In the genomic region with DNA sequence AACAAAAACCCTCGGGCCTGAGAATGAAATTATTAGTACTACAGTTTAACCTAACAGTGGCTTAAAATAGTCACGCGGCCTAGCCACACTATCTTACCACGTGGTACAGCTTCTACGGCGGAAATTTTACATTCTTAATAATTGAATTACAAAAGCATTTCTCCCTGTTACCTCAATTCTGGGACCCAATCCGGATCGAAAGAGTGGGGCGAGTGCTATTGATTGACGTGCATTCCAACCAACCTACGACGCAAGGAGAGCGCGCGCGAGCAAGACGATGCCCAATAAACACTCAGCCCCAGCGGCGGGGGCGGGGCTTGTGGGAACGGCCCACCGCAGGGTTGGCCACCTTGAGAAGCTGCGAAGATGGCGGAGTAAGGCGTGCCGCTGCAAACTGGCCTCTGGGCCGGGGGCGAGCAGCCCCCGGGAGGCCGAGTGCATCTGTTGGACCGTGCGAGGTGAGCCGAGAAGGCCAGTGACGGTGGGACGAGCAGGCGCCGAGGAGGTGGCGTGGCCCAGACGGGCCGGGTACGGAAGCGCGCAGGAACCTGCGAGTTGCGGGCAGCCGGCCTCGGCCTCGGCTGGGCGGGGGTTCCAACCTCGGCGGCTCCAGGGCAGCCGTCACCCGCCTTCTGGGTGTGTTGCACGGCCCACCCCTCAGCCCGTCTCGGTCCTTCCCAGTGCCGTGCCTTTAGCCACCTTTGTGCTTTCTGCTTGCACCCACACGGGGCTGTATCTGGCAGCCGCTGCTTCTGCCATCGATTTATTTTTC, we compare ENCODE assay signal across 8 cellular contexts. TPM values are rescaled to one million over a fixed set of nuclear protein-coding genes. Genes with fewer than 3 reads are reported as not detected.
DNase-seq lines count a peak whose midpoint lies in the region; ATAC-seq and TF ChIP-seq lines count a peak whose summit lies in the region.

No MANE protein-coding gene starts in this region.

- no peak for TF ChIP-seq CTCF in GM12864 (IDR thresholded peaks at IDR 0.05; ENCODE audit: low read depth, low read length, missing control alignments)
- no peak for TF ChIP-seq CTCF in osteocyte (IDR thresholded peaks at IDR 0.05)

- H3K27ac ChIP-seq in thymus (ENCODE audit: low read depth): peak overlapping the region; percentile 95

- H3K27ac Mint-ChIP-seq in activated naive CD8-positive, alpha-beta T cell treated with anti-CD3 and anti-CD28 coated beads, Interleukin-2, amount 10 ng/mL, durations not matched to agents 7 days and 5 days: peak overlapping the region; percentile 94
- H3K27ac Mint-ChIP-seq in osteocyte (ENCODE audit: unreplicated experiment): peak overlapping the region; percentile 93

- peaks cover 6% of the 10 kb centered on the region for H3K4me1 ChIP-seq in thymus (ENCODE audit: control insufficient read depth, insufficient read depth, low read length)

- no peaks in the 10 kb centered on the region for H3K9me3 Mint-ChIP-seq in activated naive CD8-positive, alpha-beta T cell treated with anti-CD3 and anti-CD28 coated beads, Interleukin-2, amount 10 ng/mL, durations not matched to agents 7 days and 5 days
- H3K9me3 Mint-ChIP-seq in osteocyte (ENCODE audit: unreplicated experiment): no peaks in the 10 kb centered on the region

- ATAC-seq in HG02678 (IDR thresholded peaks at IDR 0.05; ENCODE audit: unreplicated experiment) (peak; percentile 96), Right ventricle myocardium inferior (peak; percentile 99)
- peak; percentile 96 for ATAC-seq in activated naive CD8-positive, alpha-beta T cell treated with anti-CD3 and anti-CD28 coated beads, Interleukin-2, amount 10 ng/mL, durations not matched to agents 7 days and 5 days (ENCODE audit: low read depth)

- POLR2A ChIA-PET in activated naive CD8-positive, alpha-beta T cell treated with anti-CD3 and anti-CD28 coated beads, Interleukin-2, amount 10 ng/mL, durations not matched to agents 7 days and 5 days (lab: Charles Lee): interaction anchor here (0.5 to 1.8 kb wide), 10 partner anchors 9 to 976 kb away, joined by 3 to 26 read pairs (median 4); a partner anchor contains a TSS

- H3K4me1 Mint-ChIP-seq in activated naive CD8-positive, alpha-beta T cell treated with anti-CD3 and anti-CD28 coated beads, Interleukin-2, amount 10 ng/mL, durations not matched to agents 7 days and 5 days: peaks cover 40% of the 10 kb centered on the region
- H3K4me1 Mint-ChIP-seq in osteocyte (ENCODE audit: unreplicated experiment): peaks cover 25% of the 10 kb centered on the region

- no peaks in the 10 kb centered on the region for H3K9me3 ChIP-seq in thymus (ENCODE audit: control insufficient read depth)

- peaks cover 43% of the 10 kb centered on the region for H3K36me3 Mint-ChIP-seq in activated naive CD8-positive, alpha-beta T cell treated with anti-CD3 and anti-CD28 coated beads, Interleukin-2, amount 10 ng/mL, durations not matched to agents 7 days and 5 days
- H3K36me3 Mint-ChIP-seq in osteocyte (ENCODE audit: unreplicated experiment): peaks cover 32% of the 10 kb centered on the region

- H3K27me3 Mint-ChIP-seq in activated naive CD8-positive, alpha-beta T cell treated with anti-CD3 and anti-CD28 coated beads, Interleukin-2, amount 10 ng/mL, durations not matched to agents 7 days and 5 days: no peaks in the 10 kb centered on the region
- no peaks in the 10 kb centered on the region for H3K27me3 Mint-ChIP-seq in osteocyte (ENCODE audit: unreplicated experiment)

- no peaks in the 10 kb centered on the region for H3K27me3 ChIP-seq in thymus (ENCODE audit: control insufficient read depth, insufficient read depth)

- peak overlapping the region; percentile 96 for H3K4me3 Mint-ChIP-seq in activated naive CD8-positive, alpha-beta T cell treated with anti-CD3 and anti-CD28 coated beads, Interleukin-2, amount 10 ng/mL, durations not matched to agents 7 days and 5 days
- peak overlapping the region; percentile 95 for H3K4me3 Mint-ChIP-seq in osteocyte (ENCODE audit: unreplicated experiment)

- intact Hi-C loops in Right ventricle myocardium inferior (cut with DNase I): loop anchor here (1.0 kb wide), 1 partner anchor 53 kb away; a partner anchor contains a TSS

- peaks cover 19% of the 10 kb centered on the region for H3K36me3 ChIP-seq in thymus (ENCODE audit: control insufficient read depth, insufficient read depth)

- DNase-seq in GM12864 (ENCODE audit: low read depth) (peak; percentile 99), NCI-H1105 treated with DMSO at 0.1 percent for 48 hours (lab: John Stamatoyannopoulos, UW) (peak; percentile 93), SKM-1 treated with dmso at 0.1 percent for 144 hours (lab: John Stamatoyannopoulos, UW; ENCODE audit: unreplicated experiment) (peak; percentile 97), Right ventricle myocardium inferior (ENCODE audit: missing footprints) (peak; percentile 99), osteocyte (ENCODE audit: extremely low spot score, unreplicated experiment) (peak; percentile 99)
- peak; percentile 98 for DNase-seq in activated naive CD8-positive, alpha-beta T cell treated with anti-CD3 and anti-CD28 coated beads, Interleukin-2, amount 10 ng/mL, durations not matched to agents 7 days and 5 days

- H3K4me3 ChIP-seq in GM12864 (ENCODE audit: low read depth, low read length) (peak overlapping the region; percentile 100), thymus (ENCODE audit: low read length) (peak overlapping the region; percentile 98)

- under 1% methylated on average over 60 of the region's 60 CpGs for WGBS in thymus

RNA-seq across cellular contexts. Expression of a gene that starts 48.6 kb away (rescaled TPM):
- 10 to 100 TPM; 17.1 to 17.2 TPM for total RNA-seq in activated naive CD8-positive, alpha-beta T cell treated with anti-CD3 and anti-CD28 coated beads, Interleukin-2, amount 10 ng/mL, durations not matched to agents 7 days and 5 days
- total RNA-seq in Right ventricle myocardium inferior (0.51 TPM), osteocyte (2.4 and 3.1 TPM in 2 replicates)
- 2.4 TPM for polyA plus RNA-seq in thymus

RNA-seq across cellular contexts. Expression of a gene that starts 48.8 kb away (rescaled TPM):
- total RNA-seq in activated naive CD8-positive, alpha-beta T cell treated with anti-CD3 and anti-CD28 coated beads, Interleukin-2, amount 10 ng/mL, durations not matched to agents 7 days and 5 days: 100 to 1,000 TPM; 189 to 205 TPM
- total RNA-seq in Right ventricle myocardium inferior (2.2 TPM), osteocyte (23.3 and 27.4 TPM in 2 replicates)
- polyA plus RNA-seq in thymus: 14.0 TPM

RNA-seq across cellular contexts. Expression of a gene that starts 52.8 kb away (rescaled TPM):
- total RNA-seq in activated naive CD8-positive, alpha-beta T cell treated with anti-CD3 and anti-CD28 coated beads, Interleukin-2, amount 10 ng/mL, durations not matched to agents 7 days and 5 days: 10 to 100 TPM; 40.6 to 41.3 TPM
- total RNA-seq in Right ventricle myocardium inferior (123 TPM), osteocyte (87.1 and 87.7 TPM in 2 replicates)
- polyA plus RNA-seq in thymus: 38.8 TPM

RNA-seq across cellular contexts. Expression of a gene that starts 53.3 kb away (rescaled TPM):
- not detected for total RNA-seq in activated naive CD8-positive, alpha-beta T cell treated with anti-CD3 and anti-CD28 coated beads, Interleukin-2, amount 10 ng/mL, durations not matched to agents 7 days and 5 days
- not detected for total RNA-seq in Right ventricle myocardium inferior
- not detected in 2 replicates for total RNA-seq in osteocyte
- 0.34 TPM for polyA plus RNA-seq in thymus

Comparison
In these comparisons a context has a peak if more than half of its experiments do, and no peak if none do; other contexts are left out.
1. Peak in every context shown above with its lines: DNase-seq, ATAC-seq, H3K4me3 ChIP-seq and H3K27ac ChIP-seq.